In genomic region chr15:50181983-50182232, GRCh38 we compare ENCODE assay signal across 8 cellular contexts. TPM values are rescaled to one million over a fixed set of nuclear protein-coding genes. Genes with fewer than 3 reads are reported as not detected.
DNase-seq lines count a peak whose midpoint lies in the region; ATAC-seq, FAIRE-seq and TF ChIP-seq lines count a peak whose summit lies in the region.

TSS of gene SLC27A2 (plus strand) at chr15:50182196. CDS start at chr15:50182428, 232 bp downstream.

- no peak within 1 kb of the TSS for H3K27ac ChIP-seq in GM12878 (ENCODE audit: control insufficient read depth, insufficient read depth)
- H3K27ac ChIP-seq in left lung, result no peak within 1 kb of the TSS
- no peak within 1 kb of the TSS for H3K27ac ChIP-seq in thyroid gland

- H3K36me3 ChIP-seq in GM12878 (ENCODE audit: control insufficient read depth in 2 of 2, insufficient read depth in 2 of 2, low read length in 1 of 2) (no peaks in the 10 kb centered on the region), left lung (no peaks in the 10 kb centered on the region), thyroid gland (no peaks in the 10 kb centered on the region)

- CTCF ChIA-PET in GM12878 (lab: Yijun Ruan, JAX), result interaction anchor here (0.9 to 4.3 kb wide), 4 partner anchors 10 to 377 kb away, joined by 3 to 44 read pairs (median 3); no protein-coding TSS in a partner anchor

- H3K4me2 ChIP-seq in GM12878 (ENCODE audit: control insufficient read depth, insufficient read depth), result peak within 1 kb of the TSS; percentile 98

- no peak for FAIRE-seq in GM12878 (lab: Jason Lieb, UNC)

- peak; percentile 24 to 51 (median 45); a peak in 3 of 6 replicates for TF ChIP-seq CTCF in GM12878 (IDR thresholded peaks at IDR 0.05 in 2 of 3, conservative IDR thresholded peaks at IDR 0.05 in 1 of 3; ENCODE audit: control insufficient read depth in 2 of 3, extremely low read depth in 1 of 3, insufficient read depth in 1 of 3, low read depth in 3 of 3, low read length in 3 of 3)
- no peak for TF ChIP-seq CTCF in left lung (IDR thresholded peaks at IDR 0.05)
- TF ChIP-seq CTCF in thyroid gland (IDR thresholded peaks at IDR 0.05), result peak in 5 of 6 experiments; percentile 15 to 47 (median 33)

- H4K20me1 ChIP-seq in GM12878 (ENCODE audit: control insufficient read depth, insufficient read depth), result no peaks in the 10 kb centered on the region

- no peaks in the 10 kb centered on the region for H3K79me2 ChIP-seq in GM12878 (ENCODE audit: control insufficient read depth, insufficient read depth, low read length)

- WGBS in GM12878 (ENCODE audit: insufficient coverage, insufficient replicate concordance, low lambda C conversion rate, missing lambda C conversion rate), result 10% methylated on average over 13 of the region's 18 CpGs
- 0% methylated on average over 2 to 5 of the region's 18 CpGs for WGBS in thyroid gland, 2 donors

- ATAC-seq in GM21576 (IDR thresholded peaks at IDR 0.05; ENCODE audit: unreplicated experiment) (peak; percentile 60), GM12878 (peak; percentile 68; the same call in 1 of the 3 replicates), left lung (peak; percentile 95), GM21737 (IDR thresholded peaks at IDR 0.05; ENCODE audit: unreplicated experiment) (no peak)

- H3K27me3 ChIP-seq in GM12878 (replicated peaks in 1 of 2; ENCODE audit: control insufficient read depth in 2 of 2, insufficient read depth in 2 of 2, low read length in 1 of 2), result 0 out of 4 replicates have a peak, but pooled peaks cover 0 to 4% of the 10 kb centered on the region in 2 experiments
- H3K27me3 ChIP-seq in left lung, result peaks cover 21 to 40% of the 10 kb centered on the region in 2 donors
- no peaks in the 10 kb centered on the region for H3K27me3 ChIP-seq in thyroid gland

- intact Hi-C loops in GM12878 (cut with micrococcal nuclease; ENCODE audit: unreplicated experiment) (loop anchor here (10.0 kb wide), 1 partner anchor 133 kb away; no protein-coding TSS in a partner anchor), left lung (cut with DNase I) (no loop called here), thyroid gland (cut with DNase I) (no loop called here)

- POLR2A ChIA-PET in GM12878 (lab: Charles Lee), result no interaction called here

- no peak for TF ChIP-seq POLR2A in GM12878 (IDR thresholded peaks at IDR 0.05; ENCODE audit: low read depth, low read length)
- no peak for TF ChIP-seq POLR2A in thyroid gland (IDR thresholded peaks at IDR 0.05)

- peak; percentile 60 for DNase-seq in ELF-1 (ENCODE audit: low read depth, low spot score)
- peak; percentile 8 for DNase-seq in NCI-H1105 (lab: John Stamatoyannopoulos, UW)
- no peak for DNase-seq in GM12878 (ENCODE audit: low read depth, low spot score)
- peak; percentile 58 to 89 for DNase-seq in left lung
- peak; percentile 78 to 84 for DNase-seq in thyroid gland
- no peak for DNase-seq in stimulated activated CD4-positive, alpha-beta T cell treated with anti-CD3 and anti-CD28 coated beads, Interleukin-4, amount 100 ng/mL, for 24 hours

- no peak for TF ChIP-seq EP300 in GM12878 (IDR thresholded peaks at IDR 0.05; ENCODE audit: borderline replicate concordance in 1 of 2, control insufficient read depth in 1 of 2, low read depth in 2 of 2, low read length in 2 of 2)

- H3K4me1 ChIP-seq in GM12878 (ENCODE audit: control insufficient read depth, insufficient read depth, low read length) (peaks cover 7% of the 10 kb centered on the region; the same call in 1 of the 2 replicates), left lung (peaks cover 0 to 21% of the 10 kb centered on the region in 2 donors), thyroid gland (peaks cover 3 to 12% of the 10 kb centered on the region in 2 donors)

- no peaks in the 10 kb centered on the region for H3K9me3 ChIP-seq in GM12878 (replicated peaks; ENCODE audit: control insufficient read depth, insufficient read depth, low read length)
- H3K9me3 ChIP-seq in left lung, result no peaks in the 10 kb centered on the region
- H3K9me3 ChIP-seq in thyroid gland, result no peaks in the 10 kb centered on the region

- TF ChIP-seq RAD21 in GM12878 (IDR thresholded peaks at IDR 0.05; ENCODE audit: insufficient read depth, low read depth, low read length), result peak; percentile 28; the same call in 1 of the 2 replicates

- in situ Hi-C loops in GM12878 (cut with MboI), result no loop called here

- peak within 1 kb of the TSS; percentile 55; the same call in 1 of the 2 replicates for H3K4me3 ChIP-seq in GM12878
- H3K4me3 ChIP-seq in left lung, result peak within 1 kb of the TSS; percentile 38 to 53
- peak within 1 kb of the TSS; percentile 40 to 68 (median 49) for H3K4me3 ChIP-seq in thyroid gland (replicated peaks in 1 of 3)

- BruUV-seq in GM12878 (replicated peaks; lab: Mats Ljungman, UMichigan), result no TSS peak

- no peak within 1 kb of the TSS; the same call in 1 of the 2 replicates for H3K9ac ChIP-seq in GM12878 (ENCODE audit: control insufficient read depth, insufficient read depth, low read length)

- SMC1A ChIA-PET in GM12878 (lab: Charles Lee; ENCODE audit: uncharacterized antibody, unreplicated experiment), result no interaction called here

- peak within 1 kb of the TSS; percentile 66 for H2AFZ ChIP-seq in GM12878 (ENCODE audit: control insufficient read depth, low read depth, low read length)

- RAD21 ChIA-PET in GM12878 (lab: Charles Lee; ENCODE audit: unreplicated experiment), result interaction anchor here (1.5 to 4.2 kb wide), 2 partner anchors 59 to 133 kb away, joined by 3 to 15 read pairs; no protein-coding TSS in a partner anchor

TF ChIP-seq in GM12878, 131 proteins besides CTCF, POLR2A, EP300 and RAD21:
- TF ChIP-seq MEF2B (IDR thresholded peaks at IDR 0.05; ENCODE audit: partially characterized antibody, poor library complexity, severe bottlenecking), result no peak
- peak in 1 of 2 experiments; percentile 57; a peak in 1 of 3 replicates for TF ChIP-seq EGR1 (IDR thresholded peaks at IDR 0.05; ENCODE audit: borderline replicate concordance in 1 of 2, low read depth in 2 of 2, low read length in 2 of 2)
- no peak for TF ChIP-seq NFYA (IDR thresholded peaks at IDR 0.05; ENCODE audit: borderline replicate concordance, low read depth, low read length)
- TF ChIP-seq TCF3 (IDR thresholded peaks at IDR 0.05; ENCODE audit: borderline replicate concordance, insufficient read depth, low read depth, low read length), result peak; percentile 71; the same call in 1 of the 2 replicates
- peak; percentile 43 for TF ChIP-seq YY1 (IDR thresholded peaks at IDR 0.05; ENCODE audit: low read depth, low read length)
TF ChIP-seq in GM12878: peak in this region for 3.

RNA-seq across cellular contexts. Expression of gene SLC27A2, which starts in this region (rescaled TPM):
- 0.88 and 2.2 TPM in 2 replicates for total RNA-seq in GM12878 (2013; cell fraction: nucleolus; rRNA removed)
- 0.62 and 0.82 TPM in 2 replicates for total RNA-seq in GM12878 (2014; rRNA removed)
- 0.98 and 1.1 TPM in 2 replicates for total RNA-seq in GM12878 (2014; rRNA removed; fragmentation: Illumina TruSeq; extraction: Trizol)
- total RNA-seq in GM12878 (2021), result 0.38 and 0.64 TPM in 2 replicates
- polyA plus RNA-seq in GM12878 (2011; ENCODE audit: low read depth), result 0.24 TPM
- 0.69 and 1.5 TPM in 2 replicates for polyA plus RNA-seq in GM12878 (2011; rRNA removed)
- polyA plus RNA-seq in GM12878 (2011; cell fraction: cytosol; rRNA removed), result 0.46 and 0.59 TPM in 2 replicates
- polyA plus RNA-seq in GM12878 (2011; cell fraction: nucleus; rRNA removed), result 0.46 and 0.47 TPM in 2 replicates
- 0.38 and 0.52 TPM in 2 replicates for polyA plus RNA-seq in GM12878 (2012)
- polyA plus RNA-seq in GM12878 (2014; fragmentation: Illumina TruSeq; extraction: Trizol), result 0.55 and 0.59 TPM in 2 replicates
- under 1 TPM in 1 of 2 experiments, not detected in 1; 0.22 TPM for polyA plus RNA-seq in GM12878 (2014; fragmentation: Nextera tagmentation; extraction: Ambion mirVana)
- polyA plus RNA-seq in GM12878 (2014; rRNA removed), result 0.67 and 0.83 TPM in 2 replicates
- 1 to 10 TPM in 1 of 2 experiments, under 1 TPM in 1; 0.98 to 1.2 TPM for polyA plus RNA-seq in GM12878 (2016; fragmentation: Nextera tagmentation; extraction: Ambion mirVana)
- polyA minus RNA-seq in GM12878 (2011; rRNA and poly(A)+ RNA removed), result 0.36 and 0.80 TPM in 2 replicates
- polyA minus RNA-seq in GM12878 (2011; cell fraction: cytosol; rRNA and poly(A)+ RNA removed), result 3.3 and 4.0 TPM in 2 replicates
- 1.2 and 1.4 TPM in 2 replicates for polyA minus RNA-seq in GM12878 (2011; cell fraction: nucleus; rRNA and poly(A)+ RNA removed)
- total RNA-seq in left lung, result 1 to 10 TPM; 2.0 to 2.9 TPM
- 10 to 100 TPM in 1 of 4 donors, 1 to 10 TPM in 3; 1.1 to 10.3 (median 6.6) TPM for total RNA-seq in thyroid gland

Comparison
In these comparisons a context has a peak if more than half of its experiments do, and no peak if none do; other contexts are left out.
1. DNase-seq: peak in ELF-1 (single experiment), NCI-H1105 (single experiment), left lung (2 of 2) and thyroid gland (2 of 2); none in GM12878 (single experiment) and stimulated activated CD4-positive, alpha-beta T cell treated with anti-CD3 and anti-CD28 coated beads, Interleukin-4, amount 100 ng/mL, for 24 hours (single experiment).
2. CTCF ChIP-seq: peak in GM12878 (3 of 3) and thyroid gland (5 of 6); none in left lung (0 of 2).
3. Peak in every context shown above with its lines, with median percentiles within 50 percentile points of each other: H3K4me3 ChIP-seq.